Comparison of ENCODE assay signal across 11 cellular contexts in genomic region chr16:85202631-85203461, GRCh38.
A peak's percentile ranks its signal among the peaks of the same experiment; 100 is the strongest.
DNase-seq lines count a peak whose midpoint lies in the region; ATAC-seq and TF ChIP-seq lines count a peak whose summit lies in the region.
"Had no signal": no experiment of that assay in that cellular context is flagged by ENCODE, and none has a peak within 500 bp of the region (broad histone marks: within the 10 kb centered on the region; RNA-seq: fewer than 3 reads in every experiment).

No MANE protein-coding gene starts in this region.

- DNase-seq in HFFc6 (peak; percentile 55), choroid plexus epithelial cell (ENCODE audit: low read depth) (peak; percentile 81), left lung (peak; percentile 67 to 69), NCI-H1105 (lab: John Stamatoyannopoulos, UW) (no peak)

- TF ChIP-seq CTCF in HFFc6 (IDR thresholded peaks at IDR 0.05) (no peak), choroid plexus epithelial cell (conservative IDR thresholded peaks at IDR 0.05; ENCODE audit: low read depth, low read length) (no peak), left lung (IDR thresholded peaks at IDR 0.05) (no peak)

- peaks cover 10% of the 10 kb centered on the region for H3K36me3 Mint-ChIP-seq in HFFc6 (ENCODE audit: low read depth)
- H3K36me3 Mint-ChIP-seq: activated naive CD4-positive, alpha-beta T cell treated with anti-CD3 and anti-CD28 coated beads, Interleukin-2, amount 50 U/mL, for 24 hours had no signal

- H3K27ac Mint-ChIP-seq in HFFc6: peak overlapping the region; percentile 85
- H3K27ac Mint-ChIP-seq: activated naive CD4-positive, alpha-beta T cell treated with anti-CD3 and anti-CD28 coated beads, Interleukin-2, amount 50 U/mL, for 24 hours had no signal

- peaks cover 3% of the 10 kb centered on the region for H3K27me3 Mint-ChIP-seq in HFFc6 (ENCODE audit: insufficient read depth)
- H3K27me3 Mint-ChIP-seq: activated naive CD4-positive, alpha-beta T cell treated with anti-CD3 and anti-CD28 coated beads, Interleukin-2, amount 50 U/mL, for 24 hours had no signal

- H3K9me3 Mint-ChIP-seq in HFFc6: no peaks in the 10 kb centered on the region
- H3K9me3 Mint-ChIP-seq: activated naive CD4-positive, alpha-beta T cell treated with anti-CD3 and anti-CD28 coated beads, Interleukin-2, amount 50 U/mL, for 24 hours had no signal

- peak; percentile 62 for ATAC-seq in left lung
- ATAC-seq in HG03469 (IDR thresholded peaks at IDR 0.05; ENCODE audit: unreplicated experiment): no peak
- ATAC-seq in HG03159 (IDR thresholded peaks at IDR 0.05; ENCODE audit: unreplicated experiment): no peak
- ATAC-seq in GM18517 (IDR thresholded peaks at IDR 0.05; ENCODE audit: unreplicated experiment): no peak

- intact Hi-C loops in left lung (cut with DNase I): no loop called here

- H3K4me3 ChIP-seq in choroid plexus epithelial cell (ENCODE audit: low read depth, low read length): no peak overlapping the region
- H3K4me3 ChIP-seq in left lung: no peak overlapping the region
- peak overlapping the region in 1 of 2 donors; percentile 35 for H3K4me3 ChIP-seq in stomach smooth muscle (ENCODE audit: low read length in 2 of 2)
- H3K4me3 ChIP-seq: SK-N-MC had no signal

- H3K27ac ChIP-seq in left lung (peak overlapping the region; percentile 33 to 51), stomach smooth muscle (ENCODE audit: low read length) (peak overlapping the region; percentile 58)
- H3K27ac ChIP-seq: neutrophil, SK-N-MC had no signal

- H3K27me3 ChIP-seq in left lung: peaks cover 0 to 19% of the 10 kb centered on the region in 2 donors
- no peaks in the 10 kb centered on the region for H3K27me3 ChIP-seq in stomach smooth muscle (ENCODE audit: control insufficient read depth in 1 of 2, insufficient read depth in 2 of 2, low read length in 2 of 2)

- H3K9me3 ChIP-seq in left lung: no peaks in the 10 kb centered on the region
- no peaks in the 10 kb centered on the region for H3K9me3 ChIP-seq in stomach smooth muscle (ENCODE audit: control insufficient read depth in 2 of 2, low read length in 2 of 2)
- H3K9me3 ChIP-seq: neutrophil had no signal

- H3K36me3 ChIP-seq in left lung: no peaks in the 10 kb centered on the region
- no peaks in the 10 kb centered on the region for H3K36me3 ChIP-seq in stomach smooth muscle (ENCODE audit: control insufficient read depth in 2 of 2, insufficient read depth in 2 of 2, low read length in 2 of 2)
- H3K36me3 ChIP-seq: neutrophil had no signal

- H3K4me1 Mint-ChIP-seq in HFFc6 (ENCODE audit: low read depth): peaks cover 75% of the 10 kb centered on the region
- H3K4me1 Mint-ChIP-seq: activated naive CD4-positive, alpha-beta T cell treated with anti-CD3 and anti-CD28 coated beads, Interleukin-2, amount 50 U/mL, for 24 hours had no signal

- H3K4me3 Mint-ChIP-seq in HFFc6: no peak overlapping the region
- H3K4me3 Mint-ChIP-seq: activated naive CD4-positive, alpha-beta T cell treated with anti-CD3 and anti-CD28 coated beads, Interleukin-2, amount 50 U/mL, for 24 hours had no signal

- H3K4me1 ChIP-seq in left lung: peaks cover 9 to 18% of the 10 kb centered on the region in 2 donors
- H3K4me1 ChIP-seq in stomach smooth muscle (ENCODE audit: control insufficient read depth, insufficient read depth, low read length): peaks cover 83% of the 10 kb centered on the region

- H3K9ac ChIP-seq in stomach smooth muscle (ENCODE audit: low read length in 2 of 2): peak overlapping the region; percentile 64 to 68
